Comparison of ENCODE assay signal across 13 cellular contexts in the genomic region with DNA sequence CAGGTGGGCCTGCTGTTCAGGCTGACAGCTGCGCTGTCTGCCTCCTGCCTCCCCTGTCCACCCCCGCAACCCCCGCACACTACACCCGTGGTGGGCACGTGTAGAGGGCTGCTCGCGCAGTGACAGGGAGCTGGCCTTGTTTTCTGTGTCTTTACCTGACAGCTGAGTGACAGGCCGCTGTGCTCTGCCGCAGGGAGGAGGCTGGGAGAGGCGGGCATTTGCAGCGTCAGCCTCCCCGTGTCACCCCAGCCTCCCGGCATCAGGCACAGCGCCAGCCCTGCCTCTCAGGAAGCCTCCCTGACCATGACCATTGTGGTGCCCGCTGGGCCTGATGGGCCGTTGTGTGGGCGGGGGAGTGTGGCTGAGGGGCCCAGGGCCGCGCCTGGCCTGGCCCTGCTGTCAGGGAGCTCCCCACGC. TPM values are rescaled to one million over a fixed set of nuclear protein-coding genes. Genes with fewer than 3 reads are reported as not detected.
DNase-seq lines count a peak whose midpoint lies in the region; ATAC-seq and TF ChIP-seq lines count a peak whose summit lies in the region.
"Had no signal": no experiment of that assay in that cellular context is flagged by ENCODE, and none has a peak within 500 bp of the region (broad histone marks: within the 10 kb centered on the region; RNA-seq: fewer than 3 reads in every experiment).

No MANE protein-coding gene starts in this region.

- ATAC-seq in thoracic aorta (ENCODE audit: insufficient number of reproducible peaks, low FRiP score, low read depth), result no peak
- no peak for ATAC-seq in HG02759 (IDR thresholded peaks at IDR 0.05; ENCODE audit: unreplicated experiment)
- no peak for ATAC-seq in HG03095 (IDR thresholded peaks at IDR 0.05; ENCODE audit: unreplicated experiment)
- ATAC-seq: left lung had no signal

- H3K36me3 Mint-ChIP-seq in glutamatergic neuron (ENCODE audit: unreplicated experiment), result no peaks in the 10 kb centered on the region
- peaks cover 24% of the 10 kb centered on the region for H3K36me3 Mint-ChIP-seq in nephron progenitor cell (ENCODE audit: low read depth)
- H3K36me3 Mint-ChIP-seq: activated naive CD4-positive, alpha-beta T cell treated with anti-CD3 and anti-CD28 coated beads, Interleukin-2, amount 50 U/mL, for 24 hours had no signal

- H3K27ac Mint-ChIP-seq in glutamatergic neuron (ENCODE audit: unreplicated experiment) (no peak overlapping the region), nephron progenitor cell (no peak overlapping the region)
- H3K27ac Mint-ChIP-seq: activated naive CD4-positive, alpha-beta T cell treated with anti-CD3 and anti-CD28 coated beads, Interleukin-2, amount 50 U/mL, for 24 hours had no signal

- H3K27me3 ChIP-seq in thoracic aorta (replicated peaks; ENCODE audit: insufficient read depth), result no peaks in the 10 kb centered on the region
- H3K27me3 ChIP-seq: left lung, Peyer's patch had no signal

- H3K36me3 ChIP-seq in thoracic aorta, result peaks cover 14% of the 10 kb centered on the region
- H3K36me3 ChIP-seq: Peyer's patch had no signal

- peak overlapping the region; percentile 54 for H3K4me3 ChIP-seq in thoracic aorta
- H3K4me3 ChIP-seq: left lung had no signal

- peak overlapping the region; percentile 84 for H3K4me3 Mint-ChIP-seq in glutamatergic neuron (ENCODE audit: unreplicated experiment)
- peak overlapping the region; percentile 69 for H3K4me3 Mint-ChIP-seq in nephron progenitor cell
- H3K4me3 Mint-ChIP-seq: activated naive CD4-positive, alpha-beta T cell treated with anti-CD3 and anti-CD28 coated beads, Interleukin-2, amount 50 U/mL, for 24 hours had no signal

- H3K4me1 Mint-ChIP-seq in glutamatergic neuron (ENCODE audit: low read depth, unreplicated experiment) (peaks cover 29% of the 10 kb centered on the region), nephron progenitor cell (peaks cover 54% of the 10 kb centered on the region)
- H3K4me1 Mint-ChIP-seq: activated naive CD4-positive, alpha-beta T cell treated with anti-CD3 and anti-CD28 coated beads, Interleukin-2, amount 50 U/mL, for 24 hours had no signal

- H3K4me1 ChIP-seq in thoracic aorta (ENCODE audit: control insufficient read depth in 1 of 2, low read depth in 2 of 2), result peaks cover 23 to 75% of the 10 kb centered on the region in 2 donors

- POLR2A ChIA-PET in HEK293T (lab: Yijun Ruan, JAX), result no interaction called here

- TF ChIP-seq CTCF in glutamatergic neuron (IDR thresholded peaks at IDR 0.05; ENCODE audit: partially characterized antibody, unreplicated experiment) (no peak), nephron progenitor cell (IDR thresholded peaks at IDR 0.05) (no peak), thoracic aorta (IDR thresholded peaks at IDR 0.05) (no peak)

- H3K27ac ChIP-seq in thoracic aorta, result peak overlapping the region; percentile 60 to 65
- H3K27ac ChIP-seq: 22Rv1, left lung, Peyer's patch had no signal

- DNase-seq in DMS79 treated with DMSO at 0.1 percent for 48 hours (lab: John Stamatoyannopoulos, UW), result peak; percentile 16
- no peak for DNase-seq in DMS79 (lab: John Stamatoyannopoulos, UW)
- DNase-seq in glutamatergic neuron, result no peak
- DNase-seq in nephron progenitor cell, result no peak
- DNase-seq in thoracic aorta (ENCODE audit: low spot score), result peak; percentile 29
- DNase-seq in HEK293T (ENCODE audit: extremely low spot score), result no peak
- DNase-seq: activated CD8-positive, alpha-beta memory T cell treated with anti-CD3 and anti-CD28 coated beads for 24 hours; Peyer's patch had no signal

- peaks cover 4% of the 10 kb centered on the region for H3K9me3 Mint-ChIP-seq in glutamatergic neuron (ENCODE audit: unreplicated experiment)
- no peaks in the 10 kb centered on the region for H3K9me3 Mint-ChIP-seq in nephron progenitor cell
- H3K9me3 Mint-ChIP-seq: activated naive CD4-positive, alpha-beta T cell treated with anti-CD3 and anti-CD28 coated beads, Interleukin-2, amount 50 U/mL, for 24 hours had no signal

- H3K27me3 Mint-ChIP-seq in glutamatergic neuron (ENCODE audit: unreplicated experiment) (peaks cover 12% of the 10 kb centered on the region), nephron progenitor cell (ENCODE audit: low read depth, poor library complexity) (peaks cover 26% of the 10 kb centered on the region)
- H3K27me3 Mint-ChIP-seq: activated naive CD4-positive, alpha-beta T cell treated with anti-CD3 and anti-CD28 coated beads, Interleukin-2, amount 50 U/mL, for 24 hours had no signal

- CTCF ChIA-PET in HEK293T (lab: Yijun Ruan, JAX), result interaction anchor here (1.2 to 1.3 kb wide), 2 partner anchors 9 to 16 kb away, joined by 3 to 6 read pairs; no protein-coding TSS in a partner anchor

- no peaks in the 10 kb centered on the region for H3K9me3 ChIP-seq in thoracic aorta
- H3K9me3 ChIP-seq: left lung, Peyer's patch had no signal

TF ChIP-seq in HEK293T, 16 proteins besides CTCF, POLR2A, EP300 and RAD21:
- no peak for TF ChIP-seq ARNT (IDR thresholded peaks at IDR 0.05)
- no peak for TF ChIP-seq FOXA1 (IDR thresholded peaks at IDR 0.05)
- TF ChIP-seq, protein P1, sequence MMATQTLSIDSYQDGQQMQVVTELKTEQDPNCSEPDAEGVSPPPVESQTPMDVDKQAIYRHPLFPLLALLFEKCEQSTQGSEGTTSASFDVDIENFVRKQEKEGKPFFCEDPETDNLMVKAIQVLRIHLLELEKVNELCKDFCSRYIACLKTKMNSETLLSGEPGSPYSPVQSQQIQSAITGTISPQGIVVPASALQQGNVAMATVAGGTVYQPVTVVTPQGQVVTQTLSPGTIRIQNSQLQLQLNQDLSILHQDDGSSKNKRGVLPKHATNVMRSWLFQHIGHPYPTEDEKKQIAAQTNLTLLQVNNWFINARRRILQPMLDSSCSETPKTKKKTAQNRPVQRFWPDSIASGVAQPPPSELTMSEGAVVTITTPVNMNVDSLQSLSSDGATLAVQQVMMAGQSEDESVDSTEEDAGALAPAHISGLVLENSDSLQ (IDR thresholded peaks at IDR 0.05), result no peak
- TF ChIP-seq SUZ12 (IDR thresholded peaks at IDR 0.05), result no peak
- no peak for TF ChIP-seq FOXM1 (IDR thresholded peaks at IDR 0.05; ENCODE audit: borderline replicate concordance)
- no peak for TF ChIP-seq BHLHE40 (IDR thresholded peaks at IDR 0.05; ENCODE audit: borderline replicate concordance)
- no peak for TF ChIP-seq CTBP1 (IDR thresholded peaks at IDR 0.05; ENCODE audit: borderline replicate concordance)
- no peak for TF ChIP-seq ZNF384 (IDR thresholded peaks at IDR 0.05)
- no peak for TF ChIP-seq HDGF (IDR thresholded peaks at IDR 0.05; ENCODE audit: borderline replicate concordance)
- TF ChIP-seq TARDBP (IDR thresholded peaks at IDR 0.05), result no peak
- no peak for TF ChIP-seq NFRKB (IDR thresholded peaks at IDR 0.05)
- TF ChIP-seq ELF4 (IDR thresholded peaks at IDR 0.05), result no peak
TF ChIP-seq in HEK293T: peak in this region for 0.

RNA-seq across cellular contexts. Expression of a gene that starts 32.0 kb away (rescaled TPM):
- 9.2 TPM for total RNA-seq in glutamatergic neuron (ENCODE audit: unreplicated experiment)
- total RNA-seq in thoracic aorta, result 10 to 100 TPM in 1 of 2 donors, 1 to 10 TPM in 1; 6.5 to 14.2 TPM

RNA-seq across cellular contexts. Expression of a gene that starts 36.1 kb away (rescaled TPM):
- total RNA-seq in glutamatergic neuron (ENCODE audit: unreplicated experiment), result 43.3 TPM
- 100 to 1,000 TPM; 244 to 308 TPM for total RNA-seq in thoracic aorta

Comparison
In these comparisons a context has a peak if more than half of its experiments do, and no peak if none do; other contexts are left out.
1. DNase-seq: peak in DMS79 treated with DMSO at 0.1 percent for 48 hours (single experiment) and thoracic aorta (single experiment); none in DMS79 (single experiment), glutamatergic neuron (single experiment), nephron progenitor cell (single experiment) and HEK293T (single experiment).